ENCODE assay signal across 10 cellular contexts in the genomic region with DNA sequence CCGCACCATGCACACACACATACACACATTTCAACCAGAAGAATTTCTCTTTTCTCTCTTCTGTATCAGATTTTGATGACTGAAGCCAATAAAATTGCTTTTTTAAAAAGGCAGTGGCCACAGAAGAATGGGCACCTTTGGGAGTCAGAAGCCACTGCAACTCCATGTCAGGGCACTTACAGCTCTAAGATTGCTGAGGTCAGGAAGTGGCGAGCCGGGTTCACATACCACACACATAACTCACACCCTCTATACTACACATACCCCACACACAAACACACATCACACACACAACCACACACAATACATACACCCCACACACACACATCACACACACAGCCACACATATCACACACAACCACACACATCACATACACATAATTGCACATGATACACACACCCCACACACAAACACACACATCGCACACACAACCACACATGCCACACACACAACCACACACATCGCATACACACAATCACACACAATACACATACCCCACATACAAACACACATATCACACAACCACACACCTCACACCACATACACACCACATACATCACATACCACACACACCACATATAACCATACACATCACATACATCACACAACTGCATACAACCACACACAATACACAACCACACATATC. TPM values are rescaled to one million over a fixed set of nuclear protein-coding genes. Genes with fewer than 3 reads are reported as not detected.
DNase-seq lines count a peak whose midpoint lies in the region; ATAC-seq, FAIRE-seq and TF ChIP-seq lines count a peak whose summit lies in the region.
"Had no signal": no experiment of that assay in that cellular context is flagged by ENCODE, and none has a peak within 500 bp of the region (broad histone marks: within the 10 kb centered on the region; RNA-seq: fewer than 3 reads in every experiment).

No MANE protein-coding gene starts in this region.

- H3K9me3 Mint-ChIP-seq in neural progenitor cell = no peaks in the 10 kb centered on the region

- no peak for FAIRE-seq in HepG2 (lab: Jason Lieb, UNC)

- WGBS in HepG2 (ENCODE audit: low lambda C conversion rate) = 60% methylated on average over 5 of the region's 5 CpGs

- H3K4me3 ChIP-seq in BJ (ENCODE audit: low read depth, low read length) (no peak overlapping the region), HepG2 (replicated peaks in 1 of 3; ENCODE audit: insufficient read depth in 1 of 3, low read depth in 2 of 3, low read length in 3 of 3) (no peak overlapping the region), neural progenitor cell (no peak overlapping the region)

- no peaks in the 10 kb centered on the region for H3K4me1 Mint-ChIP-seq in neural progenitor cell

- no peak for TF ChIP-seq CTCF in BJ (IDR thresholded peaks at IDR 0.05; ENCODE audit: insufficient read depth, low read depth, low read length)
- TF ChIP-seq CTCF in HepG2 (CRISPR knock-in tag; IDR thresholded peaks at IDR 0.05) = no peak
- TF ChIP-seq CTCF in neural progenitor cell (IDR thresholded peaks at IDR 0.05) = no peak

- DNase-seq in BJ (ENCODE audit: low read depth) (peak; percentile 51), HS-27A (ENCODE audit: low read depth) (peak; percentile 95), amniotic epithelial cell (ENCODE audit: low read depth) (peak; percentile 94), HepG2 (ENCODE audit: low spot score) (no peak), globus pallidus (ENCODE audit: low spot score) (no peak), NCI-H2171 (lab: John Stamatoyannopoulos, UW) (no peak), neural progenitor cell (ENCODE audit: low spot score) (no peak)
- DNase-seq: NCI-H187 had no signal

- CTCF ChIA-PET in BJ (lab: Yijun Ruan, JAX) (interaction anchor here (0.6 to 0.9 kb wide), 2 partner anchors 9 to 302 kb away, joined by 3 read pairs; no protein-coding TSS in a partner anchor), HepG2 (lab: Yijun Ruan, JAX; ENCODE audit: low intra/inter-chr PET ratio, low total read pairs) (no interaction called here)

- H3K9ac ChIP-seq in HepG2 (ENCODE audit: insufficient read depth, low read depth, low read length) (no peak overlapping the region), neural progenitor cell (no peak overlapping the region)

- BruUV-seq in HepG2 (replicated peaks; lab: Mats Ljungman, UMichigan) = no TSS peak

- peaks cover 12% of the 10 kb centered on the region for H3K4me1 ChIP-seq in HepG2 (ENCODE audit: insufficient read depth, low read length)
- no peaks in the 10 kb centered on the region for H3K4me1 ChIP-seq in neural progenitor cell

- in situ Hi-C loops in HepG2 (cut with HindIII; ENCODE audit: extremely low pct_ligation_motif_present, low pct_unique_long_range_greater_than_20kb) = no loop called here

- no peaks in the 10 kb centered on the region for H3K79me2 ChIP-seq in HepG2 (ENCODE audit: insufficient read depth, low read length)
- H3K79me2 ChIP-seq in neural progenitor cell (ENCODE audit: low read depth) = no peaks in the 10 kb centered on the region

- TF ChIP-seq POLR2A in HepG2 (IDR thresholded peaks at IDR 0.05; ENCODE audit: insufficient read depth in 1 of 2, low read depth in 2 of 2, low read length in 2 of 2) = no peak

- peaks cover 14% of the 10 kb centered on the region for H3F3A ChIP-seq in neural progenitor cell (ENCODE audit: low read depth)

- no peak overlapping the region for H3K4me3 Mint-ChIP-seq in neural progenitor cell

- TF ChIP-seq EP300 in HepG2 (IDR thresholded peaks at IDR 0.05; ENCODE audit: low read depth in 2 of 2, low read length in 2 of 2) (no peak), HepG2 (CRISPR knock-in tag; IDR thresholded peaks at IDR 0.05; ENCODE audit: borderline replicate concordance) (no peak)

- POLR2A ChIA-PET in BJ (lab: Charles Lee) = no interaction called here
- POLR2A ChIA-PET in HepG2 (lab: Yijun Ruan, JAX) = no interaction called here

- H3K4me2 ChIP-seq in HepG2 (ENCODE audit: low read depth, low read length) (no peak overlapping the region), neural progenitor cell (no peak overlapping the region)

- H3K27me3 Mint-ChIP-seq in neural progenitor cell (ENCODE audit: insufficient read depth, low read depth) = no peaks in the 10 kb centered on the region

- no peaks in the 10 kb centered on the region for H4K20me1 ChIP-seq in HepG2 (ENCODE audit: insufficient read depth, low read length)
- H4K20me1 ChIP-seq in neural progenitor cell (ENCODE audit: low read depth) = no peaks in the 10 kb centered on the region

- no peaks in the 10 kb centered on the region for H3K36me3 Mint-ChIP-seq in neural progenitor cell

- H3K27ac ChIP-seq in HepG2 (ENCODE audit: extremely low read length, insufficient read depth, low read length) (no peak overlapping the region), neural progenitor cell (no peak overlapping the region)

- no peak for TF ChIP-seq RAD21 in HepG2 (CRISPR knock-in tag; IDR thresholded peaks at IDR 0.05)

- no peak overlapping the region for H3K27ac Mint-ChIP-seq in neural progenitor cell

- H2AFZ ChIP-seq in HepG2 (ENCODE audit: low read length) = no peak overlapping the region
- no peak overlapping the region for H2AFZ ChIP-seq in neural progenitor cell (replicated peaks)

- H3K27me3 ChIP-seq in BJ (ENCODE audit: control insufficient read depth, insufficient read depth, low read length) (no peaks in the 10 kb centered on the region), HepG2 (ENCODE audit: control insufficient read depth in 1 of 2, insufficient read depth in 2 of 2, low read length in 2 of 2) (peaks cover 3 to 23% of the 10 kb centered on the region in 2 experiments; a peak in 4 of 5 replicates), neural progenitor cell (no peaks in the 10 kb centered on the region)

- no peaks in the 10 kb centered on the region for H3K36me3 ChIP-seq in BJ (ENCODE audit: control insufficient read depth, insufficient read depth, low read length)
- H3K36me3 ChIP-seq in HepG2 (replicated peaks in 1 of 2; ENCODE audit: control insufficient read depth in 1 of 2, insufficient read depth in 2 of 2, low read length in 2 of 2) = no peaks in the 10 kb centered on the region
- H3K36me3 ChIP-seq in neural progenitor cell = no peaks in the 10 kb centered on the region

- H3K9me3 ChIP-seq in HepG2 (ENCODE audit: low read length) (no peaks in the 10 kb centered on the region), neural progenitor cell (ENCODE audit: low read depth) (no peaks in the 10 kb centered on the region)

- intact Hi-C loops in HepG2 (cut with micrococcal nuclease; ENCODE audit: unreplicated experiment) = no loop called here

- ATAC-seq in HepG2 (peak; percentile 16; the same call in 2 of the 3 replicates), HG02610 (IDR thresholded peaks at IDR 0.05; ENCODE audit: unreplicated experiment) (no peak)

RNA-seq across cellular contexts. Expression of gene GPRIN2, which starts 31.2 kb away (rescaled TPM):
- 0.04 TPM in 1 of 2 replicates, not detected in the other for polyA plus RNA-seq in BJ (2011; rRNA removed)
- not detected in 2 replicates for polyA minus RNA-seq in BJ (2011; rRNA and poly(A)+ RNA removed)
- total RNA-seq in HepG2 (2016; rRNA removed; fragmentation: Illumina TruSeq; extraction: Trizol) = not detected in 2 replicates
- not detected in 2 replicates for total RNA-seq in HepG2 (2016; cell fraction: cytosol; rRNA removed; fragmentation: Illumina TruSeq; extraction: Trizol; ENCODE audit: low read depth)
- total RNA-seq in HepG2 (2016; cell fraction: insoluble cytoplasmic fraction; rRNA removed; fragmentation: Illumina TruSeq; extraction: Trizol) = not detected in 2 replicates
- not detected in 2 replicates for total RNA-seq in HepG2 (2016; cell fraction: membrane; rRNA removed; fragmentation: Illumina TruSeq; extraction: Trizol)
- not detected in 2 replicates for total RNA-seq in HepG2 (2016; cell fraction: nucleus; rRNA removed; fragmentation: Illumina TruSeq; extraction: Trizol)
- polyA plus RNA-seq in HepG2 (2011; rRNA removed) = not detected in 2 replicates
- polyA plus RNA-seq in HepG2 (2011; cell fraction: cytosol; rRNA removed) = not detected in 2 replicates
- not detected in 2 replicates for polyA plus RNA-seq in HepG2 (2011; cell fraction: nucleus; rRNA removed)
- not detected in 2 replicates for polyA plus RNA-seq in HepG2 (2012)
- polyA plus RNA-seq in HepG2 (2016; cell fraction: cytosol; fragmentation: Illumina TruSeq; extraction: Trizol; ENCODE audit: low read depth) = not detected in 2 replicates
- not detected in 2 replicates for polyA plus RNA-seq in HepG2 (2016; cell fraction: insoluble cytoplasmic fraction; fragmentation: Illumina TruSeq; extraction: Trizol; ENCODE audit: low read depth)
- polyA plus RNA-seq in HepG2 (2016; cell fraction: membrane; fragmentation: Illumina TruSeq; extraction: Trizol; ENCODE audit: low read depth) = not detected in 2 replicates
- not detected in 2 replicates for polyA plus RNA-seq in HepG2 (2016; cell fraction: nucleus; fragmentation: Illumina TruSeq; extraction: Trizol; ENCODE audit: insufficient read depth, low read depth)
- not detected in 2 replicates for polyA minus RNA-seq in HepG2 (2011; rRNA and poly(A)+ RNA removed; ENCODE audit: low replicate concordance)
- not detected in 2 replicates for polyA minus RNA-seq in HepG2 (2011; cell fraction: cytosol; rRNA and poly(A)+ RNA removed)
- not detected in 2 replicates for polyA minus RNA-seq in HepG2 (2011; cell fraction: nucleus; rRNA and poly(A)+ RNA removed)
- 6.9 and 18.1 TPM in 2 replicates for total RNA-seq in neural progenitor cell (ENCODE audit: low replicate concordance)
- total RNA-seq: dermis microvascular lymphatic vessel endothelial cell had no signal

RNA-seq across cellular contexts. Expression of gene SYT15, which starts 53.6 kb away (rescaled TPM):
- polyA plus RNA-seq in BJ (2011; rRNA removed) (0.92 and 2.3 TPM in 2 replicates), HepG2 (2011; rRNA removed) (0.24 and 0.29 TPM in 2 replicates)
- 1.1 and 1.7 TPM in 2 replicates for polyA minus RNA-seq in BJ (2011; rRNA and poly(A)+ RNA removed)
- total RNA-seq in HepG2 (2016; rRNA removed; fragmentation: Illumina TruSeq; extraction: Trizol) (0.24 and 0.38 TPM in 2 replicates), neural progenitor cell (ENCODE audit: low replicate concordance) (0.15 and 0.17 TPM in 2 replicates)
- total RNA-seq in HepG2 (2016; cell fraction: cytosol; rRNA removed; fragmentation: Illumina TruSeq; extraction: Trizol; ENCODE audit: low read depth) = 0.40 TPM in 1 of 2 replicates, not detected in the other
- total RNA-seq in HepG2 (2016; cell fraction: insoluble cytoplasmic fraction; rRNA removed; fragmentation: Illumina TruSeq; extraction: Trizol) = 0.19 and 0.34 TPM in 2 replicates
- 0.24 and 0.37 TPM in 2 replicates for total RNA-seq in HepG2 (2016; cell fraction: membrane; rRNA removed; fragmentation: Illumina TruSeq; extraction: Trizol)
- total RNA-seq in HepG2 (2016; cell fraction: nucleus; rRNA removed; fragmentation: Illumina TruSeq; extraction: Trizol) = 0.43 and 0.47 TPM in 2 replicates
- polyA plus RNA-seq in HepG2 (2011; cell fraction: cytosol; rRNA removed) = 0.13 and 0.15 TPM in 2 replicates
- polyA plus RNA-seq in HepG2 (2011; cell fraction: nucleus; rRNA removed) = 0.51 and 0.57 TPM in 2 replicates
- 3.1 and 5.1 TPM in 2 replicates for polyA plus RNA-seq in HepG2 (2012)
- polyA plus RNA-seq in HepG2 (2016; cell fraction: cytosol; fragmentation: Illumina TruSeq; extraction: Trizol; ENCODE audit: low read depth) = 0.25 TPM in 1 of 2 replicates, not detected in the other
- 0.30 and 0.46 TPM in 2 replicates for polyA plus RNA-seq in HepG2 (2016; cell fraction: insoluble cytoplasmic fraction; fragmentation: Illumina TruSeq; extraction: Trizol; ENCODE audit: low read depth)
- polyA plus RNA-seq in HepG2 (2016; cell fraction: membrane; fragmentation: Illumina TruSeq; extraction: Trizol; ENCODE audit: low read depth) = 0.15 and 0.24 TPM in 2 replicates
- 0.45 and 1.1 TPM in 2 replicates for polyA plus RNA-seq in HepG2 (2016; cell fraction: nucleus; fragmentation: Illumina TruSeq; extraction: Trizol; ENCODE audit: insufficient read depth, low read depth)
- 0.70 and 0.86 TPM in 2 replicates for polyA minus RNA-seq in HepG2 (2011; rRNA and poly(A)+ RNA removed; ENCODE audit: low replicate concordance)
- polyA minus RNA-seq in HepG2 (2011; cell fraction: cytosol; rRNA and poly(A)+ RNA removed) = not detected in 2 replicates
- polyA minus RNA-seq in HepG2 (2011; cell fraction: nucleus; rRNA and poly(A)+ RNA removed) = 1.9 and 2.8 TPM in 2 replicates

RNA-seq across cellular contexts. Expression of gene NPY4R, which starts 59.5 kb away (rescaled TPM):
- polyA plus RNA-seq in BJ (2011; rRNA removed) (0.11 and 0.21 TPM in 2 replicates), HepG2 (2011; rRNA removed) (not detected in 2 replicates)
- 0.51 TPM in 1 of 2 replicates, not detected in the other for polyA minus RNA-seq in BJ (2011; rRNA and poly(A)+ RNA removed)
- total RNA-seq in HepG2 (2016; rRNA removed; fragmentation: Illumina TruSeq; extraction: Trizol) (not detected in 2 replicates), neural progenitor cell (ENCODE audit: low replicate concordance) (0.22 TPM in 1 of 2 replicates, not detected in the other)
- not detected in 2 replicates for total RNA-seq in HepG2 (2016; cell fraction: cytosol; rRNA removed; fragmentation: Illumina TruSeq; extraction: Trizol; ENCODE audit: low read depth)
- not detected in 2 replicates for total RNA-seq in HepG2 (2016; cell fraction: insoluble cytoplasmic fraction; rRNA removed; fragmentation: Illumina TruSeq; extraction: Trizol)
- total RNA-seq in HepG2 (2016; cell fraction: membrane; rRNA removed; fragmentation: Illumina TruSeq; extraction: Trizol) = not detected in 2 replicates
- total RNA-seq in HepG2 (2016; cell fraction: nucleus; rRNA removed; fragmentation: Illumina TruSeq; extraction: Trizol) = not detected in 2 replicates
- not detected in 2 replicates for polyA plus RNA-seq in HepG2 (2011; cell fraction: cytosol; rRNA removed)
- polyA plus RNA-seq in HepG2 (2011; cell fraction: nucleus; rRNA removed) = not detected in 2 replicates
- polyA plus RNA-seq in HepG2 (2012) = not detected in 2 replicates
- polyA plus RNA-seq in HepG2 (2016; cell fraction: cytosol; fragmentation: Illumina TruSeq; extraction: Trizol; ENCODE audit: low read depth) = not detected in 2 replicates
- polyA plus RNA-seq in HepG2 (2016; cell fraction: insoluble cytoplasmic fraction; fragmentation: Illumina TruSeq; extraction: Trizol; ENCODE audit: low read depth) = not detected in 2 replicates
- polyA plus RNA-seq in HepG2 (2016; cell fraction: membrane; fragmentation: Illumina TruSeq; extraction: Trizol; ENCODE audit: low read depth) = not detected in 2 replicates
- polyA plus RNA-seq in HepG2 (2016; cell fraction: nucleus; fragmentation: Illumina TruSeq; extraction: Trizol; ENCODE audit: insufficient read depth, low read depth) = not detected in 2 replicates
- 29.0 TPM in 1 of 2 replicates, not detected in the other for polyA minus RNA-seq in HepG2 (2011; rRNA and poly(A)+ RNA removed; ENCODE audit: low replicate concordance)
- polyA minus RNA-seq in HepG2 (2011; cell fraction: cytosol; rRNA and poly(A)+ RNA removed) = not detected in 2 replicates
- polyA minus RNA-seq in HepG2 (2011; cell fraction: nucleus; rRNA and poly(A)+ RNA removed) = not detected in 2 replicates
- total RNA-seq: dermis microvascular lymphatic vessel endothelial cell had no signal

Comparison
In these comparisons a context has a peak if more than half of its experiments do, and no peak if none do; other contexts are left out.
1. DNase-seq: peak in BJ (single experiment), HS-27A (single experiment) and amniotic epithelial cell (single experiment); none in HepG2 (single experiment), globus pallidus (single experiment), NCI-H2171 (single experiment) and neural progenitor cell (single experiment).